In the genomic region with DNA sequence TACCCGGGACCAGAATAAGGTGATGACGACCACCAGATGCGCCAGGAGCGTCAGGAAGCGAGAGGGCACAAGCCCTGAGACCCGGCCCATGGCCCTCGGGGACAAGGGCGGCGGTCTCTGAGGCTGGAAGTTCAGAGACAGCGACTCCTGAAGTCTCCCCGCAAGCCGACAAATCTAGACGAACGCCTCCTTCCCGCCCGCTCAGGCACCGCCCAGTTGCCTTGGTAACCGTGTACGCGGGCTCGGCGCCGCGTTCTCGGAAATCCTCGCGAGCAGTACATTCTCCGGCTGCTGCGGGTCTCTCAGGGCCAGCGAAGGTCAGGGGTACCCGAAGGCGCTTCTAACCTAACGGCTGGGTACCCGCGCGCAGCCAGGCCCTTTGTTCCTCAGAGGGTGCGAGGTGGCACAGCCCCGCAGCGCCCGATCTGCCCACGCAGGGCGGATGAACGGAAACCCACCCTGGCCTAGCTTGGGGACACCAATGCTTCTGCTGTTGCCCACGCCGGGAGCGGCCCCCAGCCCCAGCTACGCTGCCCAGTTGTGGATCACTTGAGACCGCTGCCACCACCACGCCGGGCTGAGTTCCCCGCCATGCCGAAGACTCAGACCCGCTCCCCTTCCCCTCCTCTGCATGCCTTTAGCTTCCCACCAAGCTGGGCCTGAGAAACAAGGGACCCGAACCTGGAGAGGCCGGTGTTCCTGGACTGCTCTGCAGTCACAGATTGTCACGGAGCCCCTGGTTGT, we compare ENCODE assay signal across 8 cellular contexts. TPM values are rescaled to one million over a fixed set of nuclear protein-coding genes. Genes with fewer than 3 reads are reported as not detected.
DNase-seq lines count a peak whose midpoint lies in the region; ATAC-seq and TF ChIP-seq lines count a peak whose summit lies in the region.

Gene TMEM107 (minus strand): TSS at position 184 of the 744 bp plus-strand sequence. CDS start 94 bp downstream, at position 90.

- no peaks in the 10 kb centered on the region for H3K27me3 ChIP-seq in stomach smooth muscle (ENCODE audit: control insufficient read depth in 1 of 2, insufficient read depth in 2 of 2, low read length in 2 of 2)

- H3K9ac ChIP-seq in stomach smooth muscle (ENCODE audit: low read length in 2 of 2) = peak within 1 kb of the TSS; percentile 85 to 88

- H3K36me3 Mint-ChIP-seq in natural killer cell treated with Interleukin-12 subunit alpha and Interleukin-12 subunit beta and Interleukin-15 and Interleukin-18, amount 100 ng/mL, for 72 hours = no peaks in the 10 kb centered on the region

- in situ Hi-C loops in KBM-7 (cut with MboI; ENCODE audit: low pct_unique_long_range_greater_than_20kb, low sequenced_read_pairs) = no loop called here

- peaks cover 39 to 45% of the 10 kb centered on the region in 2 donors for H3K4me1 Mint-ChIP-seq in natural killer cell treated with Interleukin-12 subunit alpha and Interleukin-12 subunit beta and Interleukin-15 and Interleukin-18, amount 100 ng/mL, for 72 hours (ENCODE audit: low read depth in 2 of 2)

- peak within 1 kb of the TSS; percentile 67 for H3K27ac ChIP-seq in stomach smooth muscle (ENCODE audit: low read length)

- peak within 1 kb of the TSS; percentile 77 for H3K4me3 ChIP-seq in fibroblast of the aortic adventitia (ENCODE audit: low read depth, low read length)
- peak within 1 kb of the TSS; percentile 86 to 90 for H3K4me3 ChIP-seq in stomach smooth muscle (ENCODE audit: low read length in 2 of 2)

- H3K27me3 Mint-ChIP-seq in natural killer cell treated with Interleukin-12 subunit alpha and Interleukin-12 subunit beta and Interleukin-15 and Interleukin-18, amount 100 ng/mL, for 72 hours = no peaks in the 10 kb centered on the region

- no peaks in the 10 kb centered on the region for H3K36me3 ChIP-seq in stomach smooth muscle (ENCODE audit: control insufficient read depth in 2 of 2, insufficient read depth in 2 of 2, low read length in 2 of 2)

- H3K9me3 ChIP-seq in stomach smooth muscle (ENCODE audit: control insufficient read depth in 2 of 2, low read length in 2 of 2) = no peaks in the 10 kb centered on the region

- peaks cover 28% of the 10 kb centered on the region for H3K4me1 ChIP-seq in stomach smooth muscle (ENCODE audit: control insufficient read depth, insufficient read depth, low read length)

- DNase-seq in AG08395 (ENCODE audit: low spot score) (peak; percentile 81), KBM-7 (peak; percentile 90), SHP77 (lab: John Stamatoyannopoulos, UW) (peak; percentile 92 to 97), fibroblast of the aortic adventitia (ENCODE audit: low read depth) (peak; percentile 76)
- peak; percentile 81 for DNase-seq in activated effector memory CD4-positive, alpha-beta T cell treated with Interleukin-2 at 50 U/mL for 16 hours
- peak; percentile 90 for DNase-seq in natural killer cell treated with Interleukin-12 subunit alpha and Interleukin-12 subunit beta and Interleukin-15 and Interleukin-18, amount 100 ng/mL, for 72 hours (ENCODE audit: low spot score)

- ATAC-seq in GM19043 (IDR thresholded peaks at IDR 0.05; ENCODE audit: low read depth, unreplicated experiment) = peak; percentile 64
- peak; percentile 59 to 62 for ATAC-seq in natural killer cell treated with Interleukin-12 subunit alpha and Interleukin-12 subunit beta and Interleukin-15 and Interleukin-18, amount 100 ng/mL, for 72 hours

- no peaks in the 10 kb centered on the region for H3K9me3 Mint-ChIP-seq in natural killer cell treated with Interleukin-12 subunit alpha and Interleukin-12 subunit beta and Interleukin-15 and Interleukin-18, amount 100 ng/mL, for 72 hours

- H3K27ac Mint-ChIP-seq in natural killer cell treated with Interleukin-12 subunit alpha and Interleukin-12 subunit beta and Interleukin-15 and Interleukin-18, amount 100 ng/mL, for 72 hours = peak within 1 kb of the TSS; percentile 91 to 100

- H3K4me3 Mint-ChIP-seq in natural killer cell treated with Interleukin-12 subunit alpha and Interleukin-12 subunit beta and Interleukin-15 and Interleukin-18, amount 100 ng/mL, for 72 hours = peak within 1 kb of the TSS; percentile 96

- peak; percentile 5 for TF ChIP-seq CTCF in fibroblast of the aortic adventitia (IDR thresholded peaks at IDR 0.05; ENCODE audit: insufficient read depth, low read length)

RNA-seq across cellular contexts. Expression of gene TMEM107, which starts in this region (rescaled TPM):
- 17.3 and 32.7 TPM in 2 replicates for total RNA-seq in fibroblast of the aortic adventitia (ENCODE audit: low replicate concordance)
- 10 to 100 TPM; 31.5 to 43.5 TPM for total RNA-seq in natural killer cell treated with Interleukin-12 subunit alpha and Interleukin-12 subunit beta and Interleukin-15 and Interleukin-18, amount 100 ng/mL, for 72 hours

Comparison
In these comparisons a context has a peak if more than half of its experiments do, and no peak if none do; other contexts are left out.
1. Peak in every context shown above with its lines: DNase-seq, ATAC-seq, H3K4me3 ChIP-seq and H3K27ac ChIP-seq.